Comparison of ENCODE assay signal across 26 cellular contexts in genomic region chr18:65846107-65846506, GRCh38.
"Had no signal": no experiment of that assay in that cellular context is flagged by ENCODE, and none has a peak within 500 bp of the region (broad histone marks: within the 10 kb centered on the region; RNA-seq: fewer than 3 reads in every experiment).

No MANE protein-coding gene starts in this region.

- H3K4me2 ChIP-seq: neural progenitor cell had no signal

- H3K9ac ChIP-seq: neural progenitor cell, parathyroid adenoma had no signal

- H3K36me3 ChIP-seq: neural progenitor cell, ovary, right lobe of liver, sigmoid colon, stomach, thoracic aorta, thyroid gland, tibial nerve, upper lobe of left lung, vagina had no signal

- H3K4me3 ChIP-seq: neural progenitor cell, ovary, psoas muscle, right lobe of liver, sigmoid colon, stomach, thoracic aorta, thyroid gland, tibial nerve, upper lobe of left lung, vagina had no signal

- ATAC-seq: natural killer cell; psoas muscle; right cardiac atrium; right lobe of liver; stimulated activated effector memory CD8-positive, alpha-beta T cell treated with anti-CD3 and anti-CD28 coated beads, Interleukin-12 subunit alpha, Interleukin-12 subunit beta, amount 100 ng/mL, for 72 hours; stimulated activated naive B cell treated with anti-CD40 and anti-IgM and Interleukin-4, amounts not matched to agents 10 μg/mL and 1 μg/mL and 100 μg/mL, for 72 hours had no signal

- H3K27ac ChIP-seq: neural progenitor cell, ovary, parathyroid adenoma, psoas muscle, right lobe of liver, sigmoid colon, stomach, thoracic aorta, thyroid gland, tibial nerve, upper lobe of left lung, vagina had no signal

- DNase-seq: natural killer cell; occipital lobe; ovary; posterior cingulate gyrus; psoas muscle; right cardiac atrium; right lobe of liver; sigmoid colon; small intestine; stimulated activated CD4-positive, alpha-beta T cell treated with anti-CD3 and anti-CD28 coated beads, Interleukin-15, amount 100 ng/mL, for 24 hours; stimulated activated CD4-positive, alpha-beta T cell treated with anti-CD3 and anti-CD28 coated beads, Interleukin-2, amount 100 ng/mL, for 24 hours; stimulated activated CD4-positive, alpha-beta T cell treated with anti-CD3 and anti-CD28 coated beads, Interleukin-2, amount 100 ng/mL, for 48 hours; stimulated activated CD4-positive, alpha-beta T cell treated with anti-CD3 and anti-CD28 coated beads, Interleukin-4, amount 100 ng/mL, for 24 hours; stimulated activated naive B cell treated with anti-CD40 and anti-IgM and Interleukin-4, amounts not matched to agents 10 μg/mL and 1 μg/mL and 100 μg/mL, for 72 hours; stimulated activated naive CD4-positive, alpha-beta T cell treated with Interleukin-2 at 50 U/mL for 16 hours; stomach; thyroid gland; trophoblast cell; upper lobe of left lung had no signal

- FAIRE-seq: small intestine, urothelium cell line had no signal

- H3K27me3 ChIP-seq: neural progenitor cell, ovary, right lobe of liver, sigmoid colon, stomach, thyroid gland, tibial nerve, upper lobe of left lung, vagina had no signal

- H3K79me2 ChIP-seq: parathyroid adenoma had no signal

- H3K4me1 ChIP-seq: neural progenitor cell, parathyroid adenoma, psoas muscle, right lobe of liver, sigmoid colon, stomach, thyroid gland, tibial nerve, upper lobe of left lung, vagina had no signal

- H3K9me3 ChIP-seq: ovary, psoas muscle, right lobe of liver, sigmoid colon, thoracic aorta, thyroid gland, tibial nerve, upper lobe of left lung, vagina had no signal

- H2AFZ ChIP-seq: neural progenitor cell, parathyroid adenoma had no signal
